In genomic region chr21:43037918-43038658, GRCh38 we compare ENCODE assay signal across 11 cellular contexts. TPM values are rescaled to one million over a fixed set of nuclear protein-coding genes. Genes with fewer than 3 reads are reported as not detected.
DNase-seq lines count a peak whose midpoint lies in the region; ATAC-seq and TF ChIP-seq lines count a peak whose summit lies in the region.
"Not testable (repeated sequence)": the region's sequence is repeated elsewhere in the genome, so short reads cannot be mapped to it uniquely, and the experiment has no call there.
"Had no signal": no experiment of that assay in that cellular context is flagged by ENCODE, and none has a peak within 500 bp of the region (broad histone marks: within the 10 kb centered on the region; RNA-seq: fewer than 3 reads in every experiment).

No MANE protein-coding gene starts in this region.

- WGBS in right lobe of liver (ENCODE audit: insufficient coverage, low coverage, low lambda C conversion rate, missing lambda C conversion rate): no CpG with 5 or more reads among the region's 19 CpGs
- WGBS in spleen, 5 donors: 85 to 100% (median 89%) methylated on average over 1 to 18 of the region's 19 CpGs

- not testable (repeated sequence) for H3K4me3 Mint-ChIP-seq in T-helper 17 cell; dendritic cell treated with granulocyte-macrophage colony-stimulating factor and Interleukin-4, amounts not matched to agents 40 ng/mL and 50 ng/mL, for 4 days

- H3K36me3 Mint-ChIP-seq in T-helper 17 cell (ENCODE audit: low read depth); dendritic cell treated with granulocyte-macrophage colony-stimulating factor and Interleukin-4, amounts not matched to agents 40 ng/mL and 50 ng/mL, for 4 days (ENCODE audit: low read depth): not testable (repeated sequence)

- H3K4me3 ChIP-seq in right lobe of liver, mucosa of descending colon, spleen: not testable (repeated sequence)

- H3K36me3 ChIP-seq in right lobe of liver; mucosa of descending colon (ENCODE audit: low read depth): not testable (repeated sequence)
- H3K36me3 ChIP-seq in spleen: peaks cover 0 to 18% (median 4%) of the 10 kb centered on the region in 6 donors

- peak overlapping the region; percentile 29 for H3K27ac Mint-ChIP-seq in T-helper 17 cell
- peak overlapping the region; percentile 66 for H3K27ac Mint-ChIP-seq in dendritic cell treated with granulocyte-macrophage colony-stimulating factor and Interleukin-4, amounts not matched to agents 40 ng/mL and 50 ng/mL, for 4 days

- not testable (repeated sequence) for TF ChIP-seq CTCF in right lobe of liver (IDR thresholded peaks at IDR 0.05); mucosa of descending colon (IDR thresholded peaks at IDR 0.05); spleen (IDR thresholded peaks at IDR 0.05 in 8 of 11, conservative IDR thresholded peaks at IDR 0.05 in 3 of 11)

- not testable (repeated sequence) for H3K27me3 Mint-ChIP-seq in T-helper 17 cell; dendritic cell treated with granulocyte-macrophage colony-stimulating factor and Interleukin-4, amounts not matched to agents 40 ng/mL and 50 ng/mL, for 4 days

- TF ChIP-seq POLR2A in right lobe of liver (IDR thresholded peaks at IDR 0.05); spleen (IDR thresholded peaks at IDR 0.05): not testable (repeated sequence)

- not testable (repeated sequence) for H3K27me3 ChIP-seq in right lobe of liver; spleen (replicated peaks in 1 of 7)

- intact Hi-C loops in dendritic cell treated with granulocyte-macrophage colony-stimulating factor and Interleukin-4, amounts not matched to agents 40 ng/mL and 50 ng/mL, for 4 days (cut with micrococcal nuclease); Right ventricle myocardium superior (cut with DNase I); left colon (cut with DNase I, micrococcal nuclease); right lobe of liver (cut with DNase I); mucosa of descending colon (cut with DNase I, micrococcal nuclease); spleen (cut with DNase I; ENCODE audit: low total_unique reads): not testable (repeated sequence)

- H3K9me3 Mint-ChIP-seq in dendritic cell treated with granulocyte-macrophage colony-stimulating factor and Interleukin-4, amounts not matched to agents 40 ng/mL and 50 ng/mL, for 4 days: not testable (repeated sequence)

- H3K4me1 Mint-ChIP-seq in T-helper 17 cell: not testable (repeated sequence)
- H3K4me1 Mint-ChIP-seq in dendritic cell treated with granulocyte-macrophage colony-stimulating factor and Interleukin-4, amounts not matched to agents 40 ng/mL and 50 ng/mL, for 4 days (ENCODE audit: low read depth): peaks cover 17% of the 10 kb centered on the region

- H3K4me1 ChIP-seq in right lobe of liver; mucosa of descending colon (ENCODE audit: low read depth); spleen: not testable (repeated sequence)

- H3K9me3 ChIP-seq in T-helper 17 cell (ENCODE audit: control insufficient read depth, low read length, poor library complexity, severe bottlenecking); right lobe of liver; mucosa of descending colon; spleen: not testable (repeated sequence)

- ATAC-seq in T-helper 17 cell: not testable (repeated sequence)
- ATAC-seq in Right ventricle myocardium superior (ENCODE audit: poor library complexity) (peak; percentile 26), left colon (peak; percentile 57), right lobe of liver (peak; percentile 28 to 59 (median 40)), mucosa of descending colon (peak; percentile 40)

- not testable (repeated sequence) for H3K27ac ChIP-seq in right lobe of liver, spleen

- DNase-seq in T-helper 17 cell, Right ventricle myocardium superior, right lobe of liver: not testable (repeated sequence)
- DNase-seq in left colon: peak; percentile 8 to 37
- DNase-seq in mucosa of descending colon: peak in 1 of 3 donors; percentile 42
- peak; percentile 60 for DNase-seq in spleen

RNA-seq across cellular contexts. Expression of gene CBS, which starts 37.5 kb away (rescaled TPM):
- total RNA-seq in T-helper 17 cell (under 1 TPM in 1 of 2 donors, not detected in 1; 0.37 TPM), Right ventricle myocardium superior (6.2 TPM), left colon (10 to 100 TPM in 1 of 2 donors, 1 to 10 TPM in 1; 3.4 to 15.8 TPM), right lobe of liver (100 to 1,000 TPM in 4 of 6 experiments, 10 to 100 TPM in 2; 63.5 to 355 (median 222) TPM), mucosa of descending colon (1 to 10 TPM; 4.5 to 5.8 (median 4.6) TPM), spleen (10 to 100 TPM in 1 of 7 donors, 1 to 10 TPM in 6; 1.2 to 10.9 (median 4.5) TPM)
- polyA plus RNA-seq in spleen: 1 to 10 TPM in 2 of 3 donors, under 1 TPM in 1; 0.65 to 2.9 (median 1.4) TPM
- total RNA-seq: CD4-positive, CD25-positive, alpha-beta regulatory T cell had no signal
- polyA plus RNA-seq: CD14-positive monocyte; CD4-positive, alpha-beta memory T cell; CD8-positive, alpha-beta memory T cell had no signal
